ENCODE assay signal across 19 cellular contexts in the genomic region with DNA sequence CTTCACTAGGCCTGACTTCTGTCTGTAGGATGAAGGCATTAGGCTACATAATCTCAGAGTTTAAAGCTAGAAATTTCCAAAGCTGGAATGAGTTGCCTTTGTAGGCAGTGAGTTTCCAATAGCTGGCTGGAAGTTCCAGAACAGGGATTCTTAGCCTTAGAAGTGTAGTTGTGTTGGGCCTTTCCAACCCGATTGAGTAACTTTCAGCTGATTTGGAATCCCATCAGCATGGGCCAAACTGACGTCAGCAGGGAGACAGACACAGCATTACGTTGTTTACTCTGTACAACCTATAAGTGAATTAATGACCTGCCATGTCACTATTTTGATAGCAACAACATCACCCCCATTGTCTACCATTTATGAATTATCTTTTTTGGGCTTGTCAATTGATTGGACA. TPM values are rescaled to one million over a fixed set of nuclear protein-coding genes. Genes with fewer than 3 reads are reported as not detected.
DNase-seq lines count a peak whose midpoint lies in the region; ATAC-seq and TF ChIP-seq lines count a peak whose summit lies in the region.
"Had no signal": no experiment of that assay in that cellular context is flagged by ENCODE, and none has a peak within 500 bp of the region (broad histone marks: within the 10 kb centered on the region; RNA-seq: fewer than 3 reads in every experiment).

No MANE protein-coding gene starts in this region.

- H3K79me2 ChIP-seq in smooth muscle cell (ENCODE audit: low read depth): peaks cover 61% of the 10 kb centered on the region

- peaks cover 2% of the 10 kb centered on the region for H3K36me3 Mint-ChIP-seq in activated CD8-positive, alpha-beta T cell treated with anti-CD3 and anti-CD28 coated beads for 36 hours (ENCODE audit: low read depth)
- H3K36me3 Mint-ChIP-seq: CD4-positive, alpha-beta memory T cell had no signal

- no peak overlapping the region for H3K27ac ChIP-seq in left ventricle myocardium inferior (replicated peaks)
- peak overlapping the region; percentile 65 for H3K27ac ChIP-seq in smooth muscle cell (ENCODE audit: low read depth)
- H3K27ac ChIP-seq: 22Rv1, GM23248 had no signal

- POLR2A ChIA-PET in activated CD8-positive, alpha-beta T cell treated with anti-CD3 and anti-CD28 coated beads for 36 hours (lab: Charles Lee): interaction anchor here (1.2 kb wide), 1 partner anchor 9 kb away, joined by 3 read pairs; no protein-coding TSS in a partner anchor

- H3K9me3 Mint-ChIP-seq in activated CD8-positive, alpha-beta T cell treated with anti-CD3 and anti-CD28 coated beads for 36 hours: no peaks in the 10 kb centered on the region
- H3K9me3 Mint-ChIP-seq: CD4-positive, alpha-beta memory T cell had no signal

- H3K9me3 ChIP-seq in left ventricle myocardium inferior (replicated peaks) (no peaks in the 10 kb centered on the region), smooth muscle cell (replicated peaks; ENCODE audit: low read depth) (no peaks in the 10 kb centered on the region), BE2C (no peaks in the 10 kb centered on the region)

- H3K4me1 Mint-ChIP-seq in activated CD8-positive, alpha-beta T cell treated with anti-CD3 and anti-CD28 coated beads for 36 hours (ENCODE audit: low read depth): peaks cover 13% of the 10 kb centered on the region

- intact Hi-C loops in Right ventricle myocardium inferior (cut with DNase I) (loop anchor here (1.0 kb wide), 1 partner anchor 33 kb away; no protein-coding TSS in a partner anchor), left ventricle myocardium inferior (cut with micrococcal nuclease) (no loop called here)
- intact Hi-C loops in activated CD8-positive, alpha-beta T cell treated with anti-CD3 and anti-CD28 coated beads for 36 hours (cut with micrococcal nuclease): no loop called here

- 74% methylated on average over 3 of the region's 3 CpGs for WGBS in smooth muscle cell (ENCODE audit: low lambda C conversion rate)

- H3K4me1 ChIP-seq in left ventricle myocardium inferior (peaks cover 23% of the 10 kb centered on the region), smooth muscle cell (ENCODE audit: low read depth) (peaks cover 18% of the 10 kb centered on the region), BE2C (peaks cover 27% of the 10 kb centered on the region)

- DNase-seq in Right ventricle myocardium inferior (ENCODE audit: missing footprints): no peak
- no peak for DNase-seq in left ventricle myocardium inferior
- DNase-seq in islet precursor cell: peak; percentile 19
- DNase-seq in smooth muscle cell (lab: John Stamatoyannopoulos, UW; ENCODE audit: unreplicated experiment): no peak
- no peak for DNase-seq in NCI-H526 treated with DMSO at 0.1 percent for 48 hours (lab: John Stamatoyannopoulos, UW)
- no peak for DNase-seq in BE2C
- no peak for DNase-seq in activated CD8-positive, alpha-beta T cell treated with anti-CD3 and anti-CD28 coated beads for 36 hours
- DNase-seq: Calu3; CD4-positive, alpha-beta memory T cell; DMS79 treated with DMSO at 0.1 percent for 48 hours; GM23248; NCI-H1048; NCI-H146; NCI-H2081; NCI-H510A treated with DMSO at 0.1 percent for 48 hours had no signal

- H2AFZ ChIP-seq in smooth muscle cell (ENCODE audit: low read depth): no peak overlapping the region
- H2AFZ ChIP-seq: GM23248 had no signal

- H3K4me3 ChIP-seq in left ventricle myocardium inferior (no peak overlapping the region), smooth muscle cell (no peak overlapping the region), BE2C (ENCODE audit: low read depth, low read length) (no peak overlapping the region)
- H3K4me3 ChIP-seq: GM23248 had no signal

- TF ChIP-seq CTCF in left ventricle myocardium inferior (IDR thresholded peaks at IDR 0.05; ENCODE audit: borderline replicate concordance): no peak
- TF ChIP-seq CTCF in smooth muscle cell (IDR thresholded peaks at IDR 0.05; ENCODE audit: borderline replicate concordance, insufficient read depth, poor library complexity, severe bottlenecking): no peak
- no peak for TF ChIP-seq CTCF in BE2C (IDR thresholded peaks at IDR 0.05; ENCODE audit: low read depth, low read length)
- TF ChIP-seq CTCF in activated CD8-positive, alpha-beta T cell treated with anti-CD3 and anti-CD28 coated beads for 36 hours (IDR thresholded peaks at IDR 0.05): no peak

- H3K27me3 Mint-ChIP-seq in activated CD8-positive, alpha-beta T cell treated with anti-CD3 and anti-CD28 coated beads for 36 hours: peaks cover 8% of the 10 kb centered on the region
- H3K27me3 Mint-ChIP-seq: CD4-positive, alpha-beta memory T cell had no signal

- no peak overlapping the region for H3K9ac ChIP-seq in smooth muscle cell (ENCODE audit: low read depth)
- H3K9ac ChIP-seq: GM23248 had no signal

- no peaks in the 10 kb centered on the region for H4K20me1 ChIP-seq in smooth muscle cell (ENCODE audit: low read depth)

- H3F3A ChIP-seq in smooth muscle cell (ENCODE audit: low read depth): peaks cover 8% of the 10 kb centered on the region

- H3K36me3 ChIP-seq in left ventricle myocardium inferior: no peaks in the 10 kb centered on the region
- no peaks in the 10 kb centered on the region for H3K36me3 ChIP-seq in smooth muscle cell (ENCODE audit: low read depth)
- no peaks in the 10 kb centered on the region for H3K36me3 ChIP-seq in BE2C

- CTCF ChIA-PET in activated CD8-positive, alpha-beta T cell treated with anti-CD3 and anti-CD28 coated beads for 36 hours (lab: Charles Lee): interaction anchor here (1.1 kb wide), 1 partner anchor 9 kb away, joined by 3 read pairs; no protein-coding TSS in a partner anchor

- H3K4me2 ChIP-seq in smooth muscle cell: no peak overlapping the region

- no peak overlapping the region for H3K4me3 Mint-ChIP-seq in activated CD8-positive, alpha-beta T cell treated with anti-CD3 and anti-CD28 coated beads for 36 hours
- H3K4me3 Mint-ChIP-seq: CD4-positive, alpha-beta memory T cell had no signal

- ATAC-seq in Right ventricle myocardium inferior (peak; percentile 63), GM18519 (IDR thresholded peaks at IDR 0.05; ENCODE audit: low FRiP score, unreplicated experiment) (no peak)
- ATAC-seq in activated CD8-positive, alpha-beta T cell treated with anti-CD3 and anti-CD28 coated beads for 36 hours: no peak
- ATAC-seq: HCT116 had no signal

- H3K27me3 ChIP-seq in left ventricle myocardium inferior (ENCODE audit: low read depth) (no peaks in the 10 kb centered on the region), smooth muscle cell (ENCODE audit: low read depth) (no peaks in the 10 kb centered on the region), BE2C (no peaks in the 10 kb centered on the region)

- no peak overlapping the region for H3K27ac Mint-ChIP-seq in activated CD8-positive, alpha-beta T cell treated with anti-CD3 and anti-CD28 coated beads for 36 hours
- H3K27ac Mint-ChIP-seq: CD4-positive, alpha-beta memory T cell had no signal

RNA-seq across cellular contexts. Expression of gene SETBP1, which starts 56.9 kb away (rescaled TPM):
- total RNA-seq in Right ventricle myocardium inferior: 7.1 TPM
- total RNA-seq in left ventricle myocardium inferior: 10.3 TPM
- total RNA-seq in smooth muscle cell: 17.7 and 19.2 TPM in 2 replicates
- 4.7 and 6.1 TPM in 2 replicates for polyA plus RNA-seq in smooth muscle cell
- polyA plus RNA-seq in BE2C (2012; ENCODE audit: insufficient read depth, insufficient read length, low read depth): 6.5 TPM
- total RNA-seq in activated CD8-positive, alpha-beta T cell treated with anti-CD3 and anti-CD28 coated beads for 36 hours: 10 to 100 TPM; 10.2 to 10.4 TPM
- total RNA-seq: G401 had no signal
